ENCODE assay signal across 1 cellular context in genomic region chr19:13880059-13880672, GRCh38.
A peak's percentile ranks its signal among the peaks of the same experiment; 100 is the strongest.
TF ChIP-seq lines count a peak whose summit lies in the region.

No MANE protein-coding gene starts in this region.

TF ChIP-seq in HepG2, 621 proteins besides CTCF, POLR2A, EP300 and RAD21 (continued from another document and continues in another):
- TF ChIP-seq ZBTB33 (CRISPR knock-in tag; IDR thresholded peaks at IDR 0.05) (peak; percentile 67; the same call in 1 of the 2 replicates), TCF7L2 (IDR thresholded peaks at IDR 0.05; ENCODE audit: low read depth, low read length) (no peak), HOXD1 (CRISPR knock-in tag; IDR thresholded peaks at IDR 0.05) (no peak), REPIN1 (CRISPR knock-in tag; IDR thresholded peaks at IDR 0.05; ENCODE audit: borderline replicate concordance, low read depth) (peak; percentile 90), SKI (IDR thresholded peaks at IDR 0.05; ENCODE audit: partially characterized antibody) (peak; percentile 79), BCL6 (CRISPR knock-in tag; IDR thresholded peaks at IDR 0.05) (peak; percentile 68), CBX1 (IDR thresholded peaks at IDR 0.05; ENCODE audit: low read depth) (no peak), MIXL1 (CRISPR knock-in tag; IDR thresholded peaks at IDR 0.05) (no peak), ZSCAN22 (CRISPR knock-in tag; IDR thresholded peaks at IDR 0.05) (peak; percentile 68; the same call in 1 of the 2 replicates), SNAI1 (CRISPR knock-in tag; IDR thresholded peaks at IDR 0.05; ENCODE audit: borderline replicate concordance) (no peak), NCOA2 (CRISPR knock-in tag; IDR thresholded peaks at IDR 0.05) (0 out of 2 replicates have a peak, but pooled peaks have one; percentile 41), ZNF639 (CRISPR knock-in tag; conservative IDR thresholded peaks at IDR 0.05) (no peak), WIZ (CRISPR knock-in tag; IDR thresholded peaks at IDR 0.05) (no peak), IRF2 (CRISPR knock-in tag; IDR thresholded peaks at IDR 0.05) (peak; percentile 83), CHD2 (IDR thresholded peaks at IDR 0.05; ENCODE audit: low read depth, low read length) (no peak), KLF9 (CRISPR knock-in tag; IDR thresholded peaks at IDR 0.05; ENCODE audit: low read depth) (no peak), ZNF879 (CRISPR knock-in tag; IDR thresholded peaks at IDR 0.05) (no peak), RNF219 (CRISPR knock-in tag; IDR thresholded peaks at IDR 0.05) (no peak), ZNF256 (CRISPR knock-in tag; conservative IDR thresholded peaks at IDR 0.05) (no peak), RERE (CRISPR knock-in tag; IDR thresholded peaks at IDR 0.05; ENCODE audit: low read depth) (no peak), ZNF407 (CRISPR knock-in tag; IDR thresholded peaks at IDR 0.05; ENCODE audit: not compliant biosample characterization) (no peak), ZNF230 (CRISPR knock-in tag; IDR thresholded peaks at IDR 0.05) (no peak), E2F1 (CRISPR knock-in tag; IDR thresholded peaks at IDR 0.05) (no peak), DMTF1 (CRISPR knock-in tag; IDR thresholded peaks at IDR 0.05) (no peak), PBX3 (CRISPR knock-in tag; IDR thresholded peaks at IDR 0.05; ENCODE audit: borderline replicate concordance) (no peak), MXI1 (IDR thresholded peaks at IDR 0.05; ENCODE audit: borderline replicate concordance, low read depth, low read length) (peak; percentile 82; the same call in 1 of the 3 replicates), MTERF4 (CRISPR knock-in tag; IDR thresholded peaks at IDR 0.05) (no peak)
